In genomic region chr5:18314192-18314778, GRCh38 we compare ENCODE assay signal across 9 cellular contexts.
DNase-seq lines count a peak whose midpoint lies in the region; ATAC-seq, FAIRE-seq and TF ChIP-seq lines count a peak whose summit lies in the region.
"Had no signal": no experiment of that assay in that cellular context is flagged by ENCODE, and none has a peak within 500 bp of the region (broad histone marks: within the 10 kb centered on the region; RNA-seq: fewer than 3 reads in every experiment).

No MANE protein-coding gene starts in this region.

- peak; percentile 61 for DNase-seq in DMS53 (lab: John Stamatoyannopoulos, UW)
- DNase-seq in KBM-7 = peak; percentile 20
- peak in 3 of 7 donors; percentile 9 to 24 (median 16) for DNase-seq in adrenal gland
- peak; percentile 20 for DNase-seq in left kidney (ENCODE audit: low read depth, low spot score)
- no peak for DNase-seq in GM12892 (ENCODE audit: insufficient read length)

- no peaks in the 10 kb centered on the region for H3K4me1 ChIP-seq in adrenal gland (replicated peaks in 1 of 2)

- in situ Hi-C loops in KBM-7 (cut with MboI; ENCODE audit: low pct_unique_long_range_greater_than_20kb, low sequenced_read_pairs) = no loop called here

- H3K36me3 ChIP-seq in adrenal gland (replicated peaks in 1 of 2) = no peaks in the 10 kb centered on the region

- no peak overlapping the region for H3K4me3 ChIP-seq in adrenal gland

- intact Hi-C loops in adrenal gland (cut with DNase I) = loop anchor here (5.0 to 10.0 kb wide), 2 partner anchors 1099 to 1102 kb away; partner anchors contain the start of gene BASP1 (in 1 of the 2)

- no peak for FAIRE-seq in GM12892 (lab: Jason Lieb, UNC)
- FAIRE-seq: keratinocyte had no signal

- H3K27me3 ChIP-seq in adrenal gland = no peaks in the 10 kb centered on the region

- peak in 5 of 6 experiments; percentile 20 to 66 (median 52) for TF ChIP-seq CTCF in adrenal gland (IDR thresholded peaks at IDR 0.05)

- TF ChIP-seq POLR2A in adrenal gland (IDR thresholded peaks at IDR 0.05) (no peak), GM12892 (IDR thresholded peaks at IDR 0.05; ENCODE audit: low read depth, low read length) (no peak)

- peaks cover 0 to 8% (median 0%) of the 10 kb centered on the region in 3 donors for H3K9me3 ChIP-seq in adrenal gland (replicated peaks in 1 of 3)

- WGBS in adrenal gland, 4 donors = 35 to 39% (median 36%) methylated on average over 6 of the region's 6 CpGs

- ATAC-seq in GM18502 (IDR thresholded peaks at IDR 0.05; ENCODE audit: poor library complexity, unreplicated experiment) (no peak), HG03520 (IDR thresholded peaks at IDR 0.05; ENCODE audit: unreplicated experiment) (no peak), HG03571 (IDR thresholded peaks at IDR 0.05; ENCODE audit: unreplicated experiment) (no peak)

- no peak overlapping the region for H3K27ac ChIP-seq in adrenal gland
